12 cellular contexts compared by ENCODE assay signal in the genomic region with DNA sequence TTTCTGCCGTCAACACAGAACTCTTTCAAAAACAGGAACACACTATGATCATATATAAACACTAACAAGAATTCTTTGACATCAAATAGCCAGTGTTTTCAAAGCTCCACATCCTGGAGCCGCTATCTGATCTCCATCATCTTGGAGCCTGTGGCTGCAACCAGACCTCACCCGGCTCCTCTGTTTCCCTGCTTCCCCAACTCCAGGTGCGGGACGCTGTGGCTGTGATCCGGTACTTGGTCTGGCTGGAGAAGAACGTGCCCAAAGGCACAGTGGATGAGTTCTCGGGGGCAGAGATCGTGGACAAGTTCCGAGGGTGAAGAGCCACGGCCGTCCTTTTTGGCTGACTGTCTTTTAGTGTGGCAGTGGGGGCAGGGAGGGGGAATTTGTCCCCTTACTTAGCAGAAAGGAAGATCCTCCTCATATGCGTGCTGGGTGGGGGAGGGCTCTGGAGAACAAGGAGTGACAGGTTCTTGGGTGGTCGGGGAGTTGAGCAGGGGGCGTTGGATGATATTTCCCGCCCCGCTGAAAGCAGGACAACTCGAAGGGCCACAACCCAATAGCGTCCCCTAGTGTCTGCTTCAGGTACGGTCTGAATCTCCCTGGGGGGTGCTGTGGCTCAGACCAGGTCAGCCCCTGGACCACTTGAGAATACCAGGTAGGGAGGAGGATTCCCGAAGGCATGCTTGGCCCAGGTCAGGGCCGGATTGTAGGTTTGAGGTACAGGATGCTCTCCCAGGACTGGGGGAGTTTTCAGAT. TPM values are rescaled to one million over a fixed set of nuclear protein-coding genes. Genes with fewer than 3 reads are reported as not detected.
DNase-seq lines count a peak whose midpoint lies in the region; ATAC-seq and TF ChIP-seq lines count a peak whose summit lies in the region.
"Had no signal": no experiment of that assay in that cellular context is flagged by ENCODE, and none has a peak within 500 bp of the region (broad histone marks: within the 10 kb centered on the region; RNA-seq: fewer than 3 reads in every experiment).

No MANE protein-coding gene starts in this region.

- intact Hi-C loops in activated CD4-positive, alpha-beta T cell treated with anti-CD3 and anti-CD28 coated beads for 36 hours (cut with DNase I, micrococcal nuclease) = loop anchor here in 1 of 2 experiments (1.0 to 5.0 kb wide), 2 partner anchors 88 to 117 kb away; partner anchors contain the start of gene ZDHHC9
- intact Hi-C loops in dendritic cell treated with granulocyte-macrophage colony-stimulating factor and Interleukin-4, amounts not matched to agents 40 ng/mL and 50 ng/mL, for 4 days (cut with micrococcal nuclease) = loop anchor here (1.0 to 5.0 kb wide), 4 partner anchors 27 to 147 kb away; no protein-coding TSS in a partner anchor

- H3K4me1 ChIP-seq in upper lobe of left lung = peaks cover 0 to 5% (median 0%) of the 10 kb centered on the region in 4 donors

- H3K27ac Mint-ChIP-seq in activated CD4-positive, alpha-beta T cell treated with anti-CD3 and anti-CD28 coated beads for 36 hours = peak overlapping the region; percentile 65
- peak overlapping the region; percentile 88 for H3K27ac Mint-ChIP-seq in dendritic cell treated with granulocyte-macrophage colony-stimulating factor and Interleukin-4, amounts not matched to agents 40 ng/mL and 50 ng/mL, for 4 days
- no peak overlapping the region for H3K27ac Mint-ChIP-seq in osteocyte (ENCODE audit: unreplicated experiment)

- peak; percentile 36 for DNase-seq in activated CD4-positive, alpha-beta T cell treated with anti-CD3 and anti-CD28 coated beads for 36 hours
- no peak for DNase-seq in activated CD4-positive, alpha-beta T cell treated with anti-CD3 and anti-CD28 coated beads for 1 hour
- DNase-seq in osteocyte (ENCODE audit: extremely low spot score, unreplicated experiment) (no peak), upper lobe of left lung (no peak), RPMI8226 (no peak), NCI-H2227 treated with DMSO at 0.1 percent for 48 hours (lab: John Stamatoyannopoulos, UW) (no peak)
- DNase-seq: activated T-cell treated with anti-CD3 and anti-CD28 coated beads for 4 hours, C1 segment of cervical spinal cord, Kasumi-1, retina had no signal

- TF ChIP-seq EP300 in upper lobe of left lung (IDR thresholded peaks at IDR 0.05) = no peak

- no peaks in the 10 kb centered on the region for H3K27me3 Mint-ChIP-seq in activated CD4-positive, alpha-beta T cell treated with anti-CD3 and anti-CD28 coated beads for 36 hours
- no peaks in the 10 kb centered on the region for H3K27me3 Mint-ChIP-seq in dendritic cell treated with granulocyte-macrophage colony-stimulating factor and Interleukin-4, amounts not matched to agents 40 ng/mL and 50 ng/mL, for 4 days
- H3K27me3 Mint-ChIP-seq in osteocyte (ENCODE audit: unreplicated experiment) = no peaks in the 10 kb centered on the region

- H3K4me3 Mint-ChIP-seq in activated CD4-positive, alpha-beta T cell treated with anti-CD3 and anti-CD28 coated beads for 36 hours = no peak overlapping the region
- peak overlapping the region; percentile 67 for H3K4me3 Mint-ChIP-seq in dendritic cell treated with granulocyte-macrophage colony-stimulating factor and Interleukin-4, amounts not matched to agents 40 ng/mL and 50 ng/mL, for 4 days
- no peak overlapping the region for H3K4me3 Mint-ChIP-seq in osteocyte (ENCODE audit: unreplicated experiment)

- no peaks in the 10 kb centered on the region for H3K27me3 ChIP-seq in upper lobe of left lung

- no peak for TF ChIP-seq POLR2A in upper lobe of left lung (IDR thresholded peaks at IDR 0.05)

- H3K9me3 ChIP-seq in KOPT-K1 (ENCODE audit: insufficient read depth, low read length, poor library complexity, severe bottlenecking) (no peaks in the 10 kb centered on the region), upper lobe of left lung (no peaks in the 10 kb centered on the region)

- POLR2A ChIA-PET in activated CD4-positive, alpha-beta T cell treated with anti-CD3 and anti-CD28 coated beads for 36 hours (lab: Charles Lee) = no interaction called here

- TF ChIP-seq CTCF in osteocyte (IDR thresholded peaks at IDR 0.05) = peak; percentile 12
- TF ChIP-seq CTCF in upper lobe of left lung (IDR thresholded peaks at IDR 0.05) = peak in 1 of 6 experiments; percentile 16

- H3K4me1 Mint-ChIP-seq in activated CD4-positive, alpha-beta T cell treated with anti-CD3 and anti-CD28 coated beads for 36 hours = peaks cover 46% of the 10 kb centered on the region
- H3K4me1 Mint-ChIP-seq in dendritic cell treated with granulocyte-macrophage colony-stimulating factor and Interleukin-4, amounts not matched to agents 40 ng/mL and 50 ng/mL, for 4 days (ENCODE audit: low read depth) = peaks cover 83% of the 10 kb centered on the region
- H3K4me1 Mint-ChIP-seq in osteocyte (ENCODE audit: unreplicated experiment) = no peaks in the 10 kb centered on the region

- no peak overlapping the region for H3K4me3 ChIP-seq in upper lobe of left lung

- peak overlapping the region; percentile 97 for H3K27ac ChIP-seq in KOPT-K1 (ENCODE audit: low read depth, low read length, poor library complexity, severe bottlenecking)
- no peak overlapping the region for H3K27ac ChIP-seq in upper lobe of left lung

- H3K36me3 Mint-ChIP-seq in activated CD4-positive, alpha-beta T cell treated with anti-CD3 and anti-CD28 coated beads for 36 hours (ENCODE audit: low read depth) = no peaks in the 10 kb centered on the region
- no peaks in the 10 kb centered on the region for H3K36me3 Mint-ChIP-seq in dendritic cell treated with granulocyte-macrophage colony-stimulating factor and Interleukin-4, amounts not matched to agents 40 ng/mL and 50 ng/mL, for 4 days (ENCODE audit: low read depth)
- H3K36me3 Mint-ChIP-seq in osteocyte (ENCODE audit: unreplicated experiment) = no peaks in the 10 kb centered on the region

- 48 to 67% methylated on average over 10 to 22 of the region's 22 CpGs for WGBS in upper lobe of left lung, 2 donors

- no peak for ATAC-seq in activated CD4-positive, alpha-beta T cell treated with anti-CD3 and anti-CD28 coated beads for 36 hours
- no peak for ATAC-seq in upper lobe of left lung (ENCODE audit: low FRiP score in 2 of 2)

- CTCF ChIA-PET in activated CD4-positive, alpha-beta T cell treated with anti-CD3 and anti-CD28 coated beads for 36 hours (lab: Charles Lee) = interaction anchor here (0.6 to 1.7 kb wide), 8 partner anchors 10 to 150 kb away, joined by 3 to 5 read pairs (median 4); no protein-coding TSS in a partner anchor

- H3K9me3 Mint-ChIP-seq in activated CD4-positive, alpha-beta T cell treated with anti-CD3 and anti-CD28 coated beads for 36 hours (ENCODE audit: low read depth) = no peaks in the 10 kb centered on the region
- H3K9me3 Mint-ChIP-seq in dendritic cell treated with granulocyte-macrophage colony-stimulating factor and Interleukin-4, amounts not matched to agents 40 ng/mL and 50 ng/mL, for 4 days = no peaks in the 10 kb centered on the region
- H3K9me3 Mint-ChIP-seq in osteocyte (ENCODE audit: unreplicated experiment) = no peaks in the 10 kb centered on the region

- no peaks in the 10 kb centered on the region for H3K36me3 ChIP-seq in KOPT-K1 (ENCODE audit: insufficient read depth, low read length)
- H3K36me3 ChIP-seq in upper lobe of left lung = no peaks in the 10 kb centered on the region

RNA-seq across cellular contexts. Expression of gene XPNPEP2, which starts 15.7 kb away (rescaled TPM):
- total RNA-seq in activated CD4-positive, alpha-beta T cell treated with anti-CD3 and anti-CD28 coated beads for 36 hours = under 1 TPM; 0.43 to 0.63 TPM
- total RNA-seq in osteocyte (0.27 and 0.39 TPM in 2 replicates), upper lobe of left lung (1 to 10 TPM in 3 of 6 donors, under 1 TPM in 1, not detected in 2; 0.91 to 5.1 (median 2.5) TPM)

RNA-seq across cellular contexts. Expression of gene SASH3, which starts 25.3 kb away (rescaled TPM):
- total RNA-seq in activated CD4-positive, alpha-beta T cell treated with anti-CD3 and anti-CD28 coated beads for 36 hours = 100 to 1,000 TPM; 118 to 126 TPM
- not detected in 2 replicates for total RNA-seq in osteocyte
- 10 to 100 TPM; 21.5 to 60.3 (median 37.9) TPM for total RNA-seq in upper lobe of left lung

Comparison
In these comparisons a context has a peak if more than half of its experiments do, and no peak if none do; other contexts are left out.
1. RNA of gene SASH3, which starts 25.3 kb away (total RNA-seq): 118 to 126 TPM in activated CD4-positive, alpha-beta T cell treated with anti-CD3 and anti-CD28 coated beads for 36 hours and 21.5 to 60.3 TPM in upper lobe of left lung; not detected in osteocyte; every median in the first group is over 10 times any median in the second.